ENCODE assay signal across 8 cellular contexts in genomic region chr1:228109073-228109961, GRCh38. TPM values are rescaled to one million over a fixed set of nuclear protein-coding genes. Genes with fewer than 3 reads are reported as not detected.
DNase-seq lines count a peak whose midpoint lies in the region; FAIRE-seq and TF ChIP-seq lines count a peak whose summit lies in the region.

Gene MRPL55 (minus strand): TSS chr1:228109299. CDS start chr1:228108260, 1,039 bp downstream.

- H3K36me3 ChIP-seq in neutrophil, result peaks cover 14% of the 10 kb centered on the region

- H3K9me3 ChIP-seq in neutrophil, result no peaks in the 10 kb centered on the region

- H3K27ac ChIP-seq in neutrophil (peak within 1 kb of the TSS; percentile 83), substantia nigra (ENCODE audit: low read depth, low read length, poor library complexity, severe bottlenecking) (peak within 1 kb of the TSS; percentile 89)

- H3K4me3 ChIP-seq in HFF-Myc (replicated peaks; ENCODE audit: low read depth, low read length), result peak within 1 kb of the TSS; percentile 99
- peak within 1 kb of the TSS; percentile 85 to 92 for H3K4me3 ChIP-seq in neutrophil (ENCODE audit: low read depth in 1 of 2, low read length in 1 of 2)

- DNase-seq in GM03348 (ENCODE audit: low spot score) (peak; percentile 96), HFF-Myc (ENCODE audit: extremely low read depth, low read depth) (peak; percentile 71), MV-4-11 (lab: John Stamatoyannopoulos, UW) (peak; percentile 91), SK-MEL-5 (ENCODE audit: low read depth, low spot score) (peak; percentile 95), frontal cortex (ENCODE audit: low spot score in 2 of 2) (peak; percentile 96 to 99), substantia nigra (lab: John Stamatoyannopoulos, UW) (peak; percentile 83 to 100 (median 99))
- DNase-seq in activated naive CD4-positive, alpha-beta T cell treated with Interleukin-2 at 50 U/mL for 16 hours, result peak; percentile 99

- FAIRE-seq in frontal cortex (lab: Jason Lieb, UNC), result no peak

- in situ Hi-C loops in SK-MEL-5 (cut with HindIII; ENCODE audit: low pct_unique_long_range_greater_than_20kb, low sequenced_read_pairs), result no loop called here

- no peaks in the 10 kb centered on the region for H3K27me3 ChIP-seq in neutrophil

- TF ChIP-seq CTCF in HFF-Myc (IDR thresholded peaks at IDR 0.05; ENCODE audit: low read depth, low read length, missing control alignments) (no peak), neutrophil (IDR thresholded peaks at IDR 0.05) (peak; percentile 55)

- peaks cover 20 to 22% of the 10 kb centered on the region in 2 experiments for H3K4me1 ChIP-seq in neutrophil (ENCODE audit: control insufficient read depth in 1 of 2, insufficient read depth in 1 of 2, low read depth in 1 of 2, low read length in 1 of 2)

RNA-seq across cellular contexts. Expression of gene MRPL55, which starts in this region (rescaled TPM):
- total RNA-seq in SK-MEL-5 (2014; rRNA removed; shearing (Covaris generic)), result 55.2 and 59.6 TPM in 2 replicates
- polyA plus RNA-seq in SK-MEL-5 (2015; cell fraction: cytosol; rRNA removed), result 66.1 and 80.4 TPM in 2 replicates
- polyA plus RNA-seq in SK-MEL-5 (2015; cell fraction: nucleus; rRNA removed), result 110 and 139 TPM in 2 replicates
- 33.4 TPM for total RNA-seq in frontal cortex

Comparison
In these comparisons a context has a peak if more than half of its experiments do, and no peak if none do; other contexts are left out.
1. Peak in every context shown above with its lines: DNase-seq, H3K4me3 ChIP-seq and H3K27ac ChIP-seq.